In the genomic region with DNA sequence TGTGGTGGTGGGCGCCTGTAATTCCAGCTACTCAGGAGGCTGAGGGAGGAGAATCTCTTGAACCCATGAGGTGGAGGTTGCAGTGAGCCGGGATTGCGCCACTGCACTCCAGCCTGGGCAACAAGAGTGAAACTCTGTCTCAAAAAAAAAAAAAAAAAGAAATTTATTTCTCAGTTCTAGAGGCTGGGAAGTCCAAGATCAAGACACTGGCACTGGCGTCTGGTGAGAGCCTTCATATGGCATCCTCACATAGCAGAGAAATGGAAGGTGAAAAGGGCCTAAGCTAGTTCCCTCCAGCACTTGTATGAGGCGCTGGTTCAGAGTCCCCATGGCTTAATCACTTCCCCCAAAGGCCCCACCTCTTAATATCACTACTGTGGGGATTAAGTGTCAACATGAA, we compare ENCODE assay signal across 5 cellular contexts. TPM values are rescaled to one million over a fixed set of nuclear protein-coding genes. Genes with fewer than 3 reads are reported as not detected.
A peak's percentile ranks its signal among the peaks of the same experiment; 100 is the strongest.
DNase-seq lines count a peak whose midpoint lies in the region; ATAC-seq, FAIRE-seq and TF ChIP-seq lines count a peak whose summit lies in the region.
"Not testable (repeated sequence)": the region's sequence is repeated elsewhere in the genome, so short reads cannot be mapped to it uniquely, and the experiment has no call there.
"Had no signal": no experiment of that assay in that cellular context is flagged by ENCODE, and none has a peak within 500 bp of the region (broad histone marks: within the 10 kb centered on the region; RNA-seq: fewer than 3 reads in every experiment).

No MANE protein-coding gene starts in this region.

- POLR2A ChIA-PET in HepG2 (lab: Yijun Ruan, JAX) = not testable (repeated sequence)

- ATAC-seq in HepG2 = not testable (repeated sequence)

- not testable (repeated sequence) for FAIRE-seq in HepG2 (lab: Jason Lieb, UNC)

- BruUV-seq in HepG2 (replicated peaks; lab: Mats Ljungman, UMichigan) = not testable (repeated sequence)

- H3K4me1 ChIP-seq in HepG2 (ENCODE audit: insufficient read depth, low read length) = peaks cover 18% of the 10 kb centered on the region

- CTCF ChIA-PET in HepG2 (lab: Yijun Ruan, JAX; ENCODE audit: low intra/inter-chr PET ratio, low total read pairs) = not testable (repeated sequence)

- not testable (repeated sequence) for H3K9me3 ChIP-seq in HepG2 (ENCODE audit: low read length)

- not testable (repeated sequence) for H3K9ac ChIP-seq in HepG2 (ENCODE audit: insufficient read depth, low read depth, low read length)

- DNase-seq in HepG2 (ENCODE audit: low spot score) = not testable (repeated sequence)
- peak; percentile 14 for DNase-seq in mesenteric fat pad (ENCODE audit: low spot score)

- WGBS in HepG2 (ENCODE audit: low lambda C conversion rate) = 97% methylated on average over 5 of the region's 5 CpGs

- H3K79me2 ChIP-seq in HepG2 (ENCODE audit: insufficient read depth, low read length) = peaks cover 50% of the 10 kb centered on the region

- H3K27ac ChIP-seq in HepG2 (ENCODE audit: extremely low read length, insufficient read depth, low read length) = not testable (repeated sequence)

- not testable (repeated sequence) for H2AFZ ChIP-seq in HepG2 (ENCODE audit: low read length)

- not testable (repeated sequence) for H3K36me3 ChIP-seq in HepG2 (replicated peaks in 1 of 2; ENCODE audit: control insufficient read depth in 1 of 2, insufficient read depth in 2 of 2, low read length in 2 of 2)

- H3K4me3 ChIP-seq in HepG2 (replicated peaks in 1 of 3; ENCODE audit: insufficient read depth in 1 of 3, low read depth in 2 of 3, low read length in 3 of 3) = not testable (repeated sequence)

- in situ Hi-C loops in HepG2 (cut with HindIII; ENCODE audit: extremely low pct_ligation_motif_present, low pct_unique_long_range_greater_than_20kb) = not testable (repeated sequence)

- not testable (repeated sequence) for H4K20me1 ChIP-seq in HepG2 (ENCODE audit: insufficient read depth, low read length)

- not testable (repeated sequence) for H3K4me2 ChIP-seq in HepG2 (ENCODE audit: low read depth, low read length)

- TF ChIP-seq CTCF in HepG2 (CRISPR knock-in tag; IDR thresholded peaks at IDR 0.05) = not testable (repeated sequence)

- TF ChIP-seq EP300 in HepG2 (IDR thresholded peaks at IDR 0.05; ENCODE audit: low read depth in 2 of 2, low read length in 2 of 2); HepG2 (CRISPR knock-in tag; IDR thresholded peaks at IDR 0.05; ENCODE audit: borderline replicate concordance): not testable (repeated sequence)

- TF ChIP-seq RAD21 in HepG2 (CRISPR knock-in tag; IDR thresholded peaks at IDR 0.05) = not testable (repeated sequence)

- TF ChIP-seq POLR2A in HepG2 (IDR thresholded peaks at IDR 0.05; ENCODE audit: insufficient read depth in 1 of 2, low read depth in 2 of 2, low read length in 2 of 2) = not testable (repeated sequence)

- intact Hi-C loops in HepG2 (cut with micrococcal nuclease; ENCODE audit: unreplicated experiment) = not testable (repeated sequence)

- H3K27me3 ChIP-seq in HepG2 (ENCODE audit: control insufficient read depth in 1 of 2, insufficient read depth in 2 of 2, low read length in 2 of 2) = not testable (repeated sequence)

TF ChIP-seq in HepG2, 621 proteins besides CTCF, POLR2A, EP300 and RAD21:
- peak; percentile 94; the same call in 1 of the 2 replicates for TF ChIP-seq ZNF564 (CRISPR knock-in tag; IDR thresholded peaks at IDR 0.05)

RNA-seq across cellular contexts. Expression of a gene that starts 10.3 kb away (rescaled TPM):
- total RNA-seq in HepG2 (2016; rRNA removed; fragmentation: Illumina TruSeq; extraction: Trizol) = 3.4 and 9.0 TPM in 2 replicates
- total RNA-seq in HepG2 (2016; cell fraction: cytosol; rRNA removed; fragmentation: Illumina TruSeq; extraction: Trizol; ENCODE audit: low read depth) = 1.8 and 2.3 TPM in 2 replicates
- total RNA-seq in HepG2 (2016; cell fraction: insoluble cytoplasmic fraction; rRNA removed; fragmentation: Illumina TruSeq; extraction: Trizol) = 3.0 and 9.2 TPM in 2 replicates
- 4.6 and 5.3 TPM in 2 replicates for total RNA-seq in HepG2 (2016; cell fraction: membrane; rRNA removed; fragmentation: Illumina TruSeq; extraction: Trizol)
- 13.9 and 15.9 TPM in 2 replicates for total RNA-seq in HepG2 (2016; cell fraction: nucleus; rRNA removed; fragmentation: Illumina TruSeq; extraction: Trizol)
- polyA plus RNA-seq in HepG2 (2011; rRNA removed) = 7.1 and 9.2 TPM in 2 replicates
- polyA plus RNA-seq in HepG2 (2011; cell fraction: cytosol; rRNA removed) = 5.6 and 7.4 TPM in 2 replicates
- polyA plus RNA-seq in HepG2 (2011; cell fraction: nucleus; rRNA removed) = 13.5 and 15.9 TPM in 2 replicates
- polyA plus RNA-seq in HepG2 (2012) = 11.1 and 11.8 TPM in 2 replicates
- 1.2 TPM in 2 replicates for polyA plus RNA-seq in HepG2 (2016; cell fraction: cytosol; fragmentation: Illumina TruSeq; extraction: Trizol; ENCODE audit: low read depth)
- 4.0 and 4.9 TPM in 2 replicates for polyA plus RNA-seq in HepG2 (2016; cell fraction: insoluble cytoplasmic fraction; fragmentation: Illumina TruSeq; extraction: Trizol; ENCODE audit: low read depth)
- polyA plus RNA-seq in HepG2 (2016; cell fraction: membrane; fragmentation: Illumina TruSeq; extraction: Trizol; ENCODE audit: low read depth) = 2.7 and 2.8 TPM in 2 replicates
- 12.3 and 12.4 TPM in 2 replicates for polyA plus RNA-seq in HepG2 (2016; cell fraction: nucleus; fragmentation: Illumina TruSeq; extraction: Trizol; ENCODE audit: insufficient read depth, low read depth)
- 27.8 and 28.3 TPM in 2 replicates for polyA minus RNA-seq in HepG2 (2011; rRNA and poly(A)+ RNA removed; ENCODE audit: low replicate concordance)
- 8.1 and 9.1 TPM in 2 replicates for polyA minus RNA-seq in HepG2 (2011; cell fraction: cytosol; rRNA and poly(A)+ RNA removed)
- polyA minus RNA-seq in HepG2 (2011; cell fraction: nucleus; rRNA and poly(A)+ RNA removed) = 17.9 and 20.6 TPM in 2 replicates
- total RNA-seq in mesenteric fat pad = 3.1 TPM

RNA-seq across cellular contexts. Expression of a gene that starts 59.2 kb away (rescaled TPM):
- total RNA-seq in HepG2 (2016; rRNA removed; fragmentation: Illumina TruSeq; extraction: Trizol) (17.4 and 27.3 TPM in 2 replicates), mesenteric fat pad (2.1 TPM)
- total RNA-seq in HepG2 (2016; cell fraction: cytosol; rRNA removed; fragmentation: Illumina TruSeq; extraction: Trizol; ENCODE audit: low read depth) = 6.0 and 6.4 TPM in 2 replicates
- 18.5 and 26.0 TPM in 2 replicates for total RNA-seq in HepG2 (2016; cell fraction: insoluble cytoplasmic fraction; rRNA removed; fragmentation: Illumina TruSeq; extraction: Trizol)
- total RNA-seq in HepG2 (2016; cell fraction: membrane; rRNA removed; fragmentation: Illumina TruSeq; extraction: Trizol) = 10.3 and 11.3 TPM in 2 replicates
- 8.2 and 11.9 TPM in 2 replicates for total RNA-seq in HepG2 (2016; cell fraction: nucleus; rRNA removed; fragmentation: Illumina TruSeq; extraction: Trizol)
- 8.3 and 8.7 TPM in 2 replicates for polyA plus RNA-seq in HepG2 (2011; rRNA removed)
- 5.8 and 7.5 TPM in 2 replicates for polyA plus RNA-seq in HepG2 (2011; cell fraction: cytosol; rRNA removed)
- 3.2 and 3.9 TPM in 2 replicates for polyA plus RNA-seq in HepG2 (2011; cell fraction: nucleus; rRNA removed)
- polyA plus RNA-seq in HepG2 (2012) = 11.6 and 20.7 TPM in 2 replicates
- polyA plus RNA-seq in HepG2 (2016; cell fraction: cytosol; fragmentation: Illumina TruSeq; extraction: Trizol; ENCODE audit: low read depth) = 4.8 and 5.8 TPM in 2 replicates
- polyA plus RNA-seq in HepG2 (2016; cell fraction: insoluble cytoplasmic fraction; fragmentation: Illumina TruSeq; extraction: Trizol; ENCODE audit: low read depth) = 26.9 and 30.9 TPM in 2 replicates
- 9.9 and 10.8 TPM in 2 replicates for polyA plus RNA-seq in HepG2 (2016; cell fraction: membrane; fragmentation: Illumina TruSeq; extraction: Trizol; ENCODE audit: low read depth)
- polyA plus RNA-seq in HepG2 (2016; cell fraction: nucleus; fragmentation: Illumina TruSeq; extraction: Trizol; ENCODE audit: insufficient read depth, low read depth) = 14.1 and 15.2 TPM in 2 replicates
- 4.1 TPM in 1 of 2 replicates, not detected in the other for polyA minus RNA-seq in HepG2 (2011; rRNA and poly(A)+ RNA removed; ENCODE audit: low replicate concordance)
- polyA minus RNA-seq in HepG2 (2011; cell fraction: cytosol; rRNA and poly(A)+ RNA removed) = 2.7 and 3.0 TPM in 2 replicates
- 5.3 and 7.8 TPM in 2 replicates for polyA minus RNA-seq in HepG2 (2011; cell fraction: nucleus; rRNA and poly(A)+ RNA removed)
- total RNA-seq: B cell had no signal
- polyA plus RNA-seq: CD4-positive, CD25-positive, alpha-beta regulatory T cell; CD8-positive, alpha-beta memory T cell had no signal
